12 cellular contexts compared by ENCODE assay signal in genomic region chr16:2210386-2211365, GRCh38. TPM values are rescaled to one million over a fixed set of nuclear protein-coding genes. Genes with fewer than 3 reads are reported as not detected.
A peak's percentile ranks its signal among the peaks of the same experiment; 100 is the strongest.
DNase-seq lines count a peak whose midpoint lies in the region; ATAC-seq and TF ChIP-seq lines count a peak whose summit lies in the region.
"Had no signal": no experiment of that assay in that cellular context is flagged by ENCODE, and none has a peak within 500 bp of the region (broad histone marks: within the 10 kb centered on the region; RNA-seq: fewer than 3 reads in every experiment).

TSS of gene BRICD5 (minus strand) at chr16:2210863. CDS start at chr16:2210833, 30 bp downstream.

- no peak within 1 kb of the TSS for H3K27ac ChIP-seq in mesenchymal stem cell (ENCODE audit: low read length, poor library complexity, severe bottlenecking)
- no peak within 1 kb of the TSS for H3K27ac ChIP-seq in CD8-positive, alpha-beta T cell (ENCODE audit: low read depth, low read length)

- H3K9me3 Mint-ChIP-seq in stimulated activated naive CD8-positive, alpha-beta T cell treated with anti-CD3 and anti-CD28 coated beads, Interleukin-15, Interleukin-2, amounts not matched to agents 100 ng/mL and 50 ng/mL, for 24 hours: no peaks in the 10 kb centered on the region
- no peaks in the 10 kb centered on the region for H3K9me3 Mint-ChIP-seq in activated CD8-positive, alpha-beta T cell treated with anti-CD3 and anti-CD28 coated beads, Interleukin-2, amount 10 ng/mL, durations not matched to agents 7 days and 5 days (ENCODE audit: insufficient read depth)
- H3K9me3 Mint-ChIP-seq in HFFc6: no peaks in the 10 kb centered on the region
- no peaks in the 10 kb centered on the region for H3K9me3 Mint-ChIP-seq in CD8-positive, alpha-beta T cell
- H3K9me3 Mint-ChIP-seq: CD4-positive, alpha-beta memory T cell; T-helper 1 cell treated with Interleukin-12 subunit alpha and Interleukin-12 subunit beta and Interleukin-4 antibody, amounts not matched to agents 30 μg/mL and 1 μg/mL, for 36 hours had no signal

- no peaks in the 10 kb centered on the region for H3K9me3 ChIP-seq in mesenchymal stem cell (ENCODE audit: control insufficient read depth, low read length)
- no peaks in the 10 kb centered on the region for H3K9me3 ChIP-seq in CD8-positive, alpha-beta T cell (ENCODE audit: low read length)

- H3K4me3 Mint-ChIP-seq in stimulated activated naive CD8-positive, alpha-beta T cell treated with anti-CD3 and anti-CD28 coated beads, Interleukin-15, Interleukin-2, amounts not matched to agents 100 ng/mL and 50 ng/mL, for 24 hours: peak within 1 kb of the TSS; percentile 86
- H3K4me3 Mint-ChIP-seq in activated CD8-positive, alpha-beta T cell treated with anti-CD3 and anti-CD28 coated beads, Interleukin-2, amount 10 ng/mL, durations not matched to agents 7 days and 5 days: no peak within 1 kb of the TSS
- no peak within 1 kb of the TSS for H3K4me3 Mint-ChIP-seq in HFFc6
- H3K4me3 Mint-ChIP-seq in CD8-positive, alpha-beta T cell: no peak within 1 kb of the TSS

- H3K36me3 ChIP-seq in mesenchymal stem cell (ENCODE audit: control insufficient read depth in 1 of 2, insufficient read depth in 2 of 2, low read depth in 1 of 2, low read length in 2 of 2): peaks cover 31 to 67% of the 10 kb centered on the region in 2 experiments
- peaks cover 16% of the 10 kb centered on the region for H3K36me3 ChIP-seq in CD8-positive, alpha-beta T cell (ENCODE audit: insufficient read depth, low read length)

- no peak for TF ChIP-seq CTCF in HFFc6 (IDR thresholded peaks at IDR 0.05)
- TF ChIP-seq CTCF in CD8-positive, alpha-beta T cell (IDR thresholded peaks at IDR 0.05): no peak

- H3K27me3 Mint-ChIP-seq in stimulated activated naive CD8-positive, alpha-beta T cell treated with anti-CD3 and anti-CD28 coated beads, Interleukin-15, Interleukin-2, amounts not matched to agents 100 ng/mL and 50 ng/mL, for 24 hours: no peaks in the 10 kb centered on the region
- H3K27me3 Mint-ChIP-seq in activated CD8-positive, alpha-beta T cell treated with anti-CD3 and anti-CD28 coated beads, Interleukin-2, amount 10 ng/mL, durations not matched to agents 7 days and 5 days (ENCODE audit: low read depth): no peaks in the 10 kb centered on the region
- peaks cover 11% of the 10 kb centered on the region for H3K27me3 Mint-ChIP-seq in HFFc6 (ENCODE audit: insufficient read depth)
- H3K27me3 Mint-ChIP-seq in CD8-positive, alpha-beta T cell (ENCODE audit: low read depth): no peaks in the 10 kb centered on the region
- H3K27me3 Mint-ChIP-seq: CD4-positive, alpha-beta memory T cell had no signal

- DNase-seq in stimulated activated naive CD8-positive, alpha-beta T cell treated with anti-CD3 and anti-CD28 coated beads, Interleukin-15, Interleukin-2, amounts not matched to agents 100 U/mL and 50 U/mL, for 24 hours: no peak
- DNase-seq in activated CD8-positive, alpha-beta T cell treated with anti-CD3 and anti-CD28 coated beads, Interleukin-2, amount 10 ng/mL, durations not matched to agents 7 days and 5 days: no peak
- DNase-seq in mesenchymal stem cell (no peak), HFFc6 (no peak), OCI-M2 (lab: John Stamatoyannopoulos, UW; ENCODE audit: unreplicated experiment) (no peak), NCI-H1048 (lab: John Stamatoyannopoulos, UW) (no peak)
- no peak for DNase-seq in CD8-positive, alpha-beta T cell
- DNase-seq: MM.1S, NCI-H510A treated with DMSO at 0.1 percent for 48 hours had no signal

- no peak within 1 kb of the TSS for H2AK5ac ChIP-seq in mesenchymal stem cell (ENCODE audit: low read length, severe bottlenecking)

- H2BK120ac ChIP-seq in mesenchymal stem cell (ENCODE audit: low read depth, low read length): no peak within 1 kb of the TSS

- no peak within 1 kb of the TSS for H2BK12ac ChIP-seq in mesenchymal stem cell (ENCODE audit: low read length in 2 of 2)

- H3K4me2 ChIP-seq in mesenchymal stem cell (ENCODE audit: low read length, poor library complexity, severe bottlenecking): no peak within 1 kb of the TSS

- intact Hi-C loops in CD8-positive, alpha-beta T cell (cut with DNase I, micrococcal nuclease): no loop called here

- no peak within 1 kb of the TSS for H3K18ac ChIP-seq in mesenchymal stem cell (ENCODE audit: low read depth in 1 of 2, low read length in 2 of 2)

- H3K23ac ChIP-seq in mesenchymal stem cell (ENCODE audit: low read length in 2 of 2): no peak within 1 kb of the TSS

- no peak within 1 kb of the TSS for H2BK5ac ChIP-seq in mesenchymal stem cell (ENCODE audit: low read depth, low read length, poor library complexity, severe bottlenecking)

- no peak for ATAC-seq in stimulated activated naive CD8-positive, alpha-beta T cell treated with anti-CD3 and anti-CD28 coated beads, Interleukin-15, Interleukin-2, amounts not matched to agents 100 U/mL and 50 U/mL, for 24 hours
- no peak for ATAC-seq in activated CD8-positive, alpha-beta T cell treated with anti-CD3 and anti-CD28 coated beads, Interleukin-2, amount 10 ng/mL, durations not matched to agents 7 days and 5 days
- no peak for ATAC-seq in CD8-positive, alpha-beta T cell

- WGBS in mesenchymal stem cell: 75% methylated on average over 23 of the region's 24 CpGs

- no peak within 1 kb of the TSS for H3K27ac Mint-ChIP-seq in stimulated activated naive CD8-positive, alpha-beta T cell treated with anti-CD3 and anti-CD28 coated beads, Interleukin-15, Interleukin-2, amounts not matched to agents 100 ng/mL and 50 ng/mL, for 24 hours
- H3K27ac Mint-ChIP-seq in activated CD8-positive, alpha-beta T cell treated with anti-CD3 and anti-CD28 coated beads, Interleukin-2, amount 10 ng/mL, durations not matched to agents 7 days and 5 days: peak within 1 kb of the TSS; percentile 46
- H3K27ac Mint-ChIP-seq in HFFc6: no peak within 1 kb of the TSS
- H3K27ac Mint-ChIP-seq in CD8-positive, alpha-beta T cell: no peak within 1 kb of the TSS

- no peaks in the 10 kb centered on the region for H3K27me3 ChIP-seq in mesenchymal stem cell (ENCODE audit: control insufficient read depth in 1 of 2, insufficient read depth in 1 of 2, low read length in 2 of 2)
- no peaks in the 10 kb centered on the region for H3K27me3 ChIP-seq in CD8-positive, alpha-beta T cell (ENCODE audit: insufficient read depth, low read length)

- no peak within 1 kb of the TSS for H3K4ac ChIP-seq in mesenchymal stem cell (ENCODE audit: low read depth in 1 of 2, low read length in 2 of 2)

- no peak within 1 kb of the TSS for H2AFZ ChIP-seq in mesenchymal stem cell (ENCODE audit: low read depth, low read length)

- peaks cover 43% of the 10 kb centered on the region for H3K36me3 Mint-ChIP-seq in stimulated activated naive CD8-positive, alpha-beta T cell treated with anti-CD3 and anti-CD28 coated beads, Interleukin-15, Interleukin-2, amounts not matched to agents 100 ng/mL and 50 ng/mL, for 24 hours (ENCODE audit: low read depth)
- peaks cover 34% of the 10 kb centered on the region for H3K36me3 Mint-ChIP-seq in activated CD8-positive, alpha-beta T cell treated with anti-CD3 and anti-CD28 coated beads, Interleukin-2, amount 10 ng/mL, durations not matched to agents 7 days and 5 days (ENCODE audit: low read depth)
- H3K36me3 Mint-ChIP-seq in HFFc6 (ENCODE audit: low read depth): peaks cover 11% of the 10 kb centered on the region; the same call in 1 of the 2 replicates
- peaks cover 32% of the 10 kb centered on the region for H3K36me3 Mint-ChIP-seq in CD8-positive, alpha-beta T cell

- CTCF ChIA-PET in activated CD8-positive, alpha-beta T cell treated with anti-CD3 and anti-CD28 coated beads, Interleukin-2, amount 10 ng/mL, durations not matched to agents 7 days and 5 days (lab: Charles Lee): interaction anchor here (0.9 kb wide), 1 partner anchor 14 kb away, joined by 3 read pairs; no protein-coding TSS in a partner anchor
- CTCF ChIA-PET in CD8-positive, alpha-beta T cell (lab: Charles Lee): no interaction called here

- H3K14ac ChIP-seq in mesenchymal stem cell (ENCODE audit: low read length in 2 of 2): no peak within 1 kb of the TSS

- H3K9ac ChIP-seq in mesenchymal stem cell (ENCODE audit: low read length): peak within 1 kb of the TSS; percentile 29

- peaks cover 48% of the 10 kb centered on the region for H3K4me1 ChIP-seq in mesenchymal stem cell (ENCODE audit: control insufficient read depth, insufficient read depth, low read depth, low read length)
- H3K4me1 ChIP-seq in CD8-positive, alpha-beta T cell (ENCODE audit: insufficient read depth, low read length): peaks cover 24% of the 10 kb centered on the region

- peak within 1 kb of the TSS; percentile 47 for H4K91ac ChIP-seq in mesenchymal stem cell (ENCODE audit: low read length)

- peak within 1 kb of the TSS; percentile 19 for H4K8ac ChIP-seq in mesenchymal stem cell (ENCODE audit: low read length)

- peaks cover 38% of the 10 kb centered on the region for H3K79me1 ChIP-seq in mesenchymal stem cell (replicated peaks; ENCODE audit: low read length, poor library complexity, severe bottlenecking)

- no peak within 1 kb of the TSS for H3K4me3 ChIP-seq in mesenchymal stem cell (ENCODE audit: insufficient read depth in 1 of 2, low read depth in 1 of 2, low read length in 2 of 2)
- no peak within 1 kb of the TSS for H3K4me3 ChIP-seq in CD8-positive, alpha-beta T cell (ENCODE audit: low read depth, low read length)

- H2BK15ac ChIP-seq in mesenchymal stem cell (ENCODE audit: low read depth, poor library complexity, severe bottlenecking): no peak within 1 kb of the TSS

- peaks cover 40% of the 10 kb centered on the region for H3K4me1 Mint-ChIP-seq in stimulated activated naive CD8-positive, alpha-beta T cell treated with anti-CD3 and anti-CD28 coated beads, Interleukin-15, Interleukin-2, amounts not matched to agents 100 ng/mL and 50 ng/mL, for 24 hours (ENCODE audit: low read depth)
- peaks cover 38% of the 10 kb centered on the region for H3K4me1 Mint-ChIP-seq in activated CD8-positive, alpha-beta T cell treated with anti-CD3 and anti-CD28 coated beads, Interleukin-2, amount 10 ng/mL, durations not matched to agents 7 days and 5 days (ENCODE audit: low read depth)
- peaks cover 32% of the 10 kb centered on the region for H3K4me1 Mint-ChIP-seq in HFFc6 (ENCODE audit: low read depth)
- peaks cover 24% of the 10 kb centered on the region for H3K4me1 Mint-ChIP-seq in CD8-positive, alpha-beta T cell (ENCODE audit: low read depth)

- POLR2A ChIA-PET in activated CD8-positive, alpha-beta T cell treated with anti-CD3 and anti-CD28 coated beads, Interleukin-2, amount 10 ng/mL, durations not matched to agents 7 days and 5 days (lab: Charles Lee): no interaction called here
- POLR2A ChIA-PET in CD8-positive, alpha-beta T cell (lab: Charles Lee): no interaction called here

RNA-seq across cellular contexts. Expression of gene BRICD5, which starts in this region (rescaled TPM):
- 10 to 100 TPM; 14.8 to 15.0 TPM for total RNA-seq in activated CD8-positive, alpha-beta T cell treated with anti-CD3 and anti-CD28 coated beads, Interleukin-2, amount 10 ng/mL, durations not matched to agents 7 days and 5 days
- polyA plus RNA-seq in mesenchymal stem cell (2013, experiment 1 of 2): 1.4 TPM
- 2.1 TPM for polyA plus RNA-seq in mesenchymal stem cell (2013, experiment 2 of 2)
- 1 to 10 TPM; 1.1 to 2.6 (median 1.8) TPM for total RNA-seq in HFFc6 (2021; fragmentation: NEBNext Ultra II Directional; extraction: Animal tissue kit (Norgen Biotek cat#: 25700))
- 1 to 10 TPM; 2.1 to 6.1 TPM for total RNA-seq in CD8-positive, alpha-beta T cell
